ENCODE assay signal across 8 cellular contexts in genomic region chr3:101938262-101938847, GRCh38.
A peak's percentile ranks its signal among the peaks of the same experiment; 100 is the strongest.
DNase-seq lines count a peak whose midpoint lies in the region; ATAC-seq and TF ChIP-seq lines count a peak whose summit lies in the region.

No MANE protein-coding gene starts in this region.

- no peak for TF ChIP-seq CTCF in Calu3 (IDR thresholded peaks at IDR 0.05; ENCODE audit: unreplicated experiment)

- BruUV-seq in Calu3 (replicated peaks; lab: Mats Ljungman, UMichigan) = no TSS peak

- peak; percentile 6 to 29 for ATAC-seq in activated naive CD4-positive, alpha-beta T cell treated with anti-CD3 and anti-CD28 coated beads, Interleukin-2, amount 50 U/mL, for 72 hours
- ATAC-seq in HG03135 (IDR thresholded peaks at IDR 0.05; ENCODE audit: unreplicated experiment) = peak; percentile 33
- peak; percentile 40 for ATAC-seq in stimulated activated naive CD8-positive, alpha-beta T cell treated with anti-CD3 and anti-CD28 coated beads, Interleukin-15, amount 100 ng/mL, for 72 hours

- H3K36me3 Mint-ChIP-seq in activated naive CD4-positive, alpha-beta T cell treated with anti-CD3 and anti-CD28 coated beads, Interleukin-2, amount 50 U/mL, for 72 hours = peaks cover 0 to 1% of the 10 kb centered on the region in 2 donors
- no peaks in the 10 kb centered on the region for H3K36me3 Mint-ChIP-seq in Calu3 (ENCODE audit: insufficient read depth, unreplicated experiment)

- H3K4me1 Mint-ChIP-seq in stimulated activated naive CD8-positive, alpha-beta T cell treated with anti-CD3 and anti-CD28 coated beads, Interleukin-15, amount 100 ng/mL, for 72 hours = peaks cover 38% of the 10 kb centered on the region
- H3K4me1 Mint-ChIP-seq in Calu3 (ENCODE audit: low read depth, unreplicated experiment) = peaks cover 12% of the 10 kb centered on the region

- no peak overlapping the region for H3K27ac Mint-ChIP-seq in activated naive CD4-positive, alpha-beta T cell treated with anti-CD3 and anti-CD28 coated beads, Interleukin-2, amount 50 U/mL, for 72 hours
- no peak overlapping the region for H3K27ac Mint-ChIP-seq in stimulated activated naive CD8-positive, alpha-beta T cell treated with anti-CD3 and anti-CD28 coated beads, Interleukin-15, amount 100 ng/mL, for 72 hours
- H3K27ac Mint-ChIP-seq in Calu3 (ENCODE audit: unreplicated experiment) = no peak overlapping the region

- H3K27me3 ChIP-seq in SJSA1 (replicated peaks) = no peaks in the 10 kb centered on the region

- peaks cover 4 to 5% of the 10 kb centered on the region in 2 donors for H3K9me3 Mint-ChIP-seq in activated naive CD4-positive, alpha-beta T cell treated with anti-CD3 and anti-CD28 coated beads, Interleukin-2, amount 50 U/mL, for 72 hours
- no peaks in the 10 kb centered on the region for H3K9me3 Mint-ChIP-seq in stimulated activated naive CD8-positive, alpha-beta T cell treated with anti-CD3 and anti-CD28 coated beads, Interleukin-15, amount 100 ng/mL, for 72 hours
- peaks cover under 1% of the 10 kb centered on the region for H3K9me3 Mint-ChIP-seq in Calu3 (ENCODE audit: low read depth, unreplicated experiment)

- peak overlapping the region; percentile 99 for H3K27ac ChIP-seq in SJSA1

- no peaks in the 10 kb centered on the region for H3K9me3 ChIP-seq in SJSA1 (replicated peaks)

- CTCF ChIA-PET in Calu3 (lab: Charles Lee) = no interaction called here

- no peak for DNase-seq in activated naive CD4-positive, alpha-beta T cell treated with anti-CD3 and anti-CD28 coated beads, Interleukin-2, amount 50 U/mL, for 72 hours (ENCODE audit: low spot score in 2 of 2)
- DNase-seq in activated naive CD4-positive, alpha-beta T cell treated with anti-CD3 and anti-CD28 coated beads, Interleukin-2, amount 50 U/mL, for 16 hours = no peak
- DNase-seq in SJSA1 (ENCODE audit: low read depth in 1 of 2, low spot score in 2 of 2) (no peak), NCI-H774 (lab: John Stamatoyannopoulos, UW) (no peak), activated gamma-delta T cell treated with Interleukin-2 at 50 U/mL for 16 hours (no peak), Calu3 (no peak)
- no peak for DNase-seq in stimulated activated naive CD8-positive, alpha-beta T cell treated with anti-CD3 and anti-CD28 coated beads, Interleukin-15, amount 100 ng/mL, for 72 hours

- peaks cover 3% of the 10 kb centered on the region for H3K27me3 Mint-ChIP-seq in stimulated activated naive CD8-positive, alpha-beta T cell treated with anti-CD3 and anti-CD28 coated beads, Interleukin-15, amount 100 ng/mL, for 72 hours
- H3K27me3 Mint-ChIP-seq in Calu3 (ENCODE audit: unreplicated experiment) = no peaks in the 10 kb centered on the region

- H3K36me3 ChIP-seq in SJSA1 = no peaks in the 10 kb centered on the region

- peaks cover 68% of the 10 kb centered on the region for H3K4me1 ChIP-seq in SJSA1 (replicated peaks)

- H3K4me3 ChIP-seq in SJSA1 = no peak overlapping the region

- H3K4me3 Mint-ChIP-seq in stimulated activated naive CD8-positive, alpha-beta T cell treated with anti-CD3 and anti-CD28 coated beads, Interleukin-15, amount 100 ng/mL, for 72 hours = no peak overlapping the region
- H3K4me3 Mint-ChIP-seq in Calu3 (ENCODE audit: low read depth, unreplicated experiment) = no peak overlapping the region

- intact Hi-C loops in Calu3 (cut with micrococcal nuclease; ENCODE audit: unreplicated experiment) = loop anchor here (5.0 kb wide), 1 partner anchor 71 kb away; no protein-coding TSS in a partner anchor
